In genomic region chr19:56071151-56071550, GRCh38 we compare ENCODE assay signal across 15 cellular contexts. TPM values are rescaled to one million over a fixed set of nuclear protein-coding genes. Genes with fewer than 3 reads are reported as not detected.
A peak's percentile ranks its signal among the peaks of the same experiment; 100 is the strongest.
DNase-seq lines count a peak whose midpoint lies in the region; FAIRE-seq and TF ChIP-seq lines count a peak whose summit lies in the region.
"Had no signal": no experiment of that assay in that cellular context is flagged by ENCODE, and none has a peak within 500 bp of the region (broad histone marks: within the 10 kb centered on the region; RNA-seq: fewer than 3 reads in every experiment).

No MANE protein-coding gene starts in this region.

- FAIRE-seq in D721Med (lab: Jason Lieb, UNC) (no peak), kidney (lab: Jason Lieb, UNC) (no peak)

- no peaks in the 10 kb centered on the region for H3K36me3 Mint-ChIP-seq in HFFc6 (ENCODE audit: low read depth)
- no peaks in the 10 kb centered on the region for H3K36me3 Mint-ChIP-seq in CD4-positive, alpha-beta memory T cell
- H3K36me3 Mint-ChIP-seq: natural killer cell had no signal

- peaks cover 10% of the 10 kb centered on the region for H3K27me3 Mint-ChIP-seq in HFFc6 (ENCODE audit: insufficient read depth)
- peaks cover 1 to 3% of the 10 kb centered on the region in 2 donors for H3K27me3 Mint-ChIP-seq in CD4-positive, alpha-beta memory T cell

- H3K4me3 ChIP-seq in kidney (ENCODE audit: low read length in 2 of 2) = no peak overlapping the region
- no peak overlapping the region for H3K4me3 ChIP-seq in CD4-positive, alpha-beta memory T cell (ENCODE audit: low read length in 2 of 2)
- H3K4me3 ChIP-seq: colonic mucosa, suprapubic skin had no signal

- no peaks in the 10 kb centered on the region for H3K9me3 Mint-ChIP-seq in HFFc6
- no peaks in the 10 kb centered on the region for H3K9me3 Mint-ChIP-seq in CD4-positive, alpha-beta memory T cell
- H3K9me3 Mint-ChIP-seq: activated T-cell treated with anti-CD3 and anti-CD28 coated beads, Interleukin-2, amount 50 U/mL, for 24 hours; natural killer cell; T-helper 1 cell treated with Interleukin-12 subunit alpha and Interleukin-12 subunit beta and Interleukin-4 antibody, amounts not matched to agents 30 μg/mL and 1 μg/mL, for 36 hours had no signal

- CTCF ChIA-PET in CD4-positive, alpha-beta memory T cell (lab: Charles Lee; ENCODE audit: partially characterized antibody) = no interaction called here

- DNase-seq in D721Med (ENCODE audit: insufficient read length, low spot score) = no peak
- DNase-seq in HFFc6 = no peak
- DNase-seq in SK-MEL-5 (ENCODE audit: low read depth, low spot score) = peak; percentile 47
- no peak for DNase-seq in kidney
- no peak for DNase-seq in CD4-positive, alpha-beta memory T cell
- no peak for DNase-seq in cerebellum (ENCODE audit: low spot score)
- no peak for DNase-seq in cerebellar nuclear complex (lab: John Stamatoyannopoulos, UW)
- DNase-seq in dedifferentiated amniotic fluid mesenchymal stem cell (ENCODE audit: extremely low spot score) = no peak
- DNase-seq: activated T-cell treated with anti-CD3 and anti-CD28 coated beads, Interleukin-2, amount 50 U/mL, for 24 hours; colonic mucosa; natural killer cell; NCI-H1436; stimulated activated CD4-positive, alpha-beta T cell treated with anti-CD3 and anti-CD28 coated beads, Interleukin-2, amount 100 ng/mL, for 24 hours had no signal

- H3K27ac Mint-ChIP-seq in HFFc6 = no peak overlapping the region
- H3K27ac Mint-ChIP-seq in CD4-positive, alpha-beta memory T cell = no peak overlapping the region
- H3K27ac Mint-ChIP-seq: activated T-cell treated with anti-CD3 and anti-CD28 coated beads, Interleukin-2, amount 50 U/mL, for 24 hours; natural killer cell; T-helper 1 cell treated with Interleukin-12 subunit alpha and Interleukin-12 subunit beta and Interleukin-4 antibody, amounts not matched to agents 30 μg/mL and 1 μg/mL, for 36 hours had no signal

- H3K27ac ChIP-seq in kidney (ENCODE audit: low read depth in 2 of 2, low read length in 2 of 2) = no peak overlapping the region
- H3K27ac ChIP-seq in CD4-positive, alpha-beta memory T cell (ENCODE audit: low read depth, low read length) = no peak overlapping the region
- H3K27ac ChIP-seq: colonic mucosa, suprapubic skin had no signal

- in situ Hi-C loops in SK-MEL-5 (cut with HindIII; ENCODE audit: low pct_unique_long_range_greater_than_20kb, low sequenced_read_pairs) = no loop called here

- TF ChIP-seq CTCF in D721Med (IDR thresholded peaks at IDR 0.05; ENCODE audit: insufficient read depth, missing control alignments) = peak; percentile 3
- peak; percentile 62; the same call in 1 of the 2 replicates for TF ChIP-seq CTCF in HFFc6 (IDR thresholded peaks at IDR 0.05)
- TF ChIP-seq CTCF in kidney (IDR thresholded peaks at IDR 0.05; ENCODE audit: borderline replicate concordance, extremely low read depth, insufficient read depth) = peak; percentile 2

- POLR2A ChIA-PET in CD4-positive, alpha-beta memory T cell (lab: Charles Lee; ENCODE audit: partially characterized antibody) = no interaction called here

- intact Hi-C loops in kidney (cut with DNase I) = loop anchor here (10.0 kb wide), 1 partner anchor 104 kb away; the partner anchor contains the start of gene GALP
- intact Hi-C loops in CD4-positive, alpha-beta memory T cell (cut with micrococcal nuclease) = no loop called here

- H3K4me3 Mint-ChIP-seq in HFFc6 = no peak overlapping the region
- no peak overlapping the region for H3K4me3 Mint-ChIP-seq in CD4-positive, alpha-beta memory T cell
- H3K4me3 Mint-ChIP-seq: activated T-cell treated with anti-CD3 and anti-CD28 coated beads, Interleukin-2, amount 50 U/mL, for 24 hours; natural killer cell; T-helper 1 cell treated with Interleukin-12 subunit alpha and Interleukin-12 subunit beta and Interleukin-4 antibody, amounts not matched to agents 30 μg/mL and 1 μg/mL, for 36 hours had no signal

- H3K9me3 ChIP-seq in kidney (ENCODE audit: control insufficient read depth in 1 of 2, low read length in 2 of 2) = no peaks in the 10 kb centered on the region
- H3K9me3 ChIP-seq in CD4-positive, alpha-beta memory T cell (ENCODE audit: control insufficient read depth in 1 of 2, low read length in 2 of 2) = no peaks in the 10 kb centered on the region
- H3K9me3 ChIP-seq: colonic mucosa, suprapubic skin had no signal

- no peaks in the 10 kb centered on the region for H3K36me3 ChIP-seq in kidney (ENCODE audit: control insufficient read depth in 1 of 2, insufficient read depth in 2 of 2, low read length in 2 of 2)
- no peaks in the 10 kb centered on the region for H3K36me3 ChIP-seq in CD4-positive, alpha-beta memory T cell (ENCODE audit: insufficient read depth, low read length)
- H3K36me3 ChIP-seq: colonic mucosa, suprapubic skin had no signal

- no peak overlapping the region for H3K9ac ChIP-seq in kidney (ENCODE audit: low read length in 2 of 2)

- peaks cover 0 to 5% of the 10 kb centered on the region in 2 donors for H3K4me1 ChIP-seq in kidney (ENCODE audit: control insufficient read depth in 1 of 2, insufficient read depth in 1 of 2, low read depth in 1 of 2, low read length in 2 of 2)
- peaks cover 10% of the 10 kb centered on the region for H3K4me1 ChIP-seq in CD4-positive, alpha-beta memory T cell (ENCODE audit: insufficient read depth, low read length)
- H3K4me1 ChIP-seq: colonic mucosa had no signal

- H3K27me3 ChIP-seq in CD4-positive, alpha-beta memory T cell (ENCODE audit: insufficient read depth, low read length) = no peaks in the 10 kb centered on the region
- H3K27me3 ChIP-seq: colonic mucosa had no signal

- H3K4me1 Mint-ChIP-seq in HFFc6 (ENCODE audit: low read depth) = no peaks in the 10 kb centered on the region; the same call in 1 of the 2 replicates
- H3K4me1 Mint-ChIP-seq in CD4-positive, alpha-beta memory T cell = peaks cover 3 to 9% (median 7%) of the 10 kb centered on the region in 4 donors

RNA-seq across cellular contexts. Expression of gene ZNF787, which starts 49.9 kb away (rescaled TPM):
- 10 to 100 TPM; 28.5 to 31.5 (median 29.5) TPM for total RNA-seq in HFFc6 (2021; fragmentation: NEBNext Ultra II Directional; extraction: Animal tissue kit (Norgen Biotek cat#: 25700))
- 30.4 and 31.7 TPM in 2 replicates for total RNA-seq in SK-MEL-5 (2014; rRNA removed; shearing (Covaris generic))
- polyA plus RNA-seq in SK-MEL-5 (2015; cell fraction: cytosol; rRNA removed) = 32.7 and 34.1 TPM in 2 replicates
- polyA plus RNA-seq in SK-MEL-5 (2015; cell fraction: nucleus; rRNA removed) = 14.4 and 18.1 TPM in 2 replicates
- total RNA-seq in kidney (31.9 TPM), cerebellum (13.6 TPM)
- 23.0 TPM for polyA plus RNA-seq in kidney (ENCODE audit: insufficient read depth, low read depth, low replicate concordance)
- 10 to 100 TPM; 29.6 to 34.1 TPM for total RNA-seq in CD4-positive, alpha-beta memory T cell
- 1 to 10 TPM in 1 of 2 donors, under 1 TPM in 1; 0.67 to 3.1 TPM for polyA plus RNA-seq in CD4-positive, alpha-beta memory T cell

Comparison
In these comparisons a context has a peak if more than half of its experiments do, and no peak if none do; other contexts are left out.
1. CTCF ChIP-seq: peak in every context shown above with its lines; median percentile 62 in HFFc6; 3 in D721Med; 2 in kidney.